Comparison of ENCODE assay signal across 1 cellular context in genomic region chr2:233369897-233370758, GRCh38.
TF ChIP-seq lines count a peak whose summit lies in the region.

No MANE protein-coding gene starts in this region.

TF ChIP-seq in IMR-90, 13 proteins besides CTCF, POLR2A, EP300 and RAD21:
- TF ChIP-seq BHLHE40 (IDR thresholded peaks at IDR 0.05; ENCODE audit: low read depth, low read length) (no peak), CEBPB (IDR thresholded peaks at IDR 0.05; ENCODE audit: low read depth, low read length) (peak; percentile 54)
TF ChIP-seq in IMR-90: peak in this region for 1.
